Comparison of ENCODE assay signal across 10 cellular contexts in the genomic region with DNA sequence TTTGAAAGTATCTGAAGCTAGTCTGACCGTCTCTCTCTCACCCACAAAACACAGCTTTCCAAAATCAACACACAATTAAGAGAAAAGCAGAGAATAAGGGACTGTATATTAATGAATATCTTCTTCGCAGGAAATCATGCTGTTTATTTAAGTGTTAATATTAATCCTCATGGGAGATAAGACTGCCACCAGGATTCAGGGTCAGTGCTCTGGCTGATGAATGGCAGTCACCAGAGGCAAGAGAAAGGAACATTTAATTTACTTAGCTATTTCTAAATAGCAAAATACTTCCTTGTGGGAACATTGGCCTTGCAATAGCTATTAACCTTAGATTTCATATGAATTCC. TPM values are rescaled to one million over a fixed set of nuclear protein-coding genes. Genes with fewer than 3 reads are reported as not detected.
DNase-seq lines count a peak whose midpoint lies in the region; ATAC-seq and FAIRE-seq lines count a peak whose summit lies in the region.
"Had no signal": no experiment of that assay in that cellular context is flagged by ENCODE, and none has a peak within 500 bp of the region (broad histone marks: within the 10 kb centered on the region; RNA-seq: fewer than 3 reads in every experiment).

No MANE protein-coding gene starts in this region.

- H3K4me1 ChIP-seq in iPS-20b (ENCODE audit: insufficient read depth, low read length): peaks cover 24% of the 10 kb centered on the region; the same call in 1 of the 2 replicates
- H3K4me1 ChIP-seq in small intestine (ENCODE audit: control insufficient read depth in 2 of 2, insufficient read depth in 1 of 2, low read depth in 1 of 2, low read length in 1 of 2): peaks cover 6 to 13% of the 10 kb centered on the region in 2 donors

- H3K4me1 Mint-ChIP-seq in T-cell: peaks cover 56 to 61% (median 57%) of the 10 kb centered on the region in 3 donors

- 17 to 47% (median 21%) methylated on average over 2 of the region's 2 CpGs for WGBS in small intestine, 3 donors

- no peaks in the 10 kb centered on the region for H3K9me3 Mint-ChIP-seq in T-cell

- peaks cover 0 to 4% of the 10 kb centered on the region in 2 donors for H3K27me3 Mint-ChIP-seq in T-cell

- H3K27ac ChIP-seq in iPS-20b (ENCODE audit: low read length) (no peak overlapping the region), small intestine (ENCODE audit: low read depth in 1 of 2, low read length in 1 of 2) (peak overlapping the region; percentile 44 to 82)

- ATAC-seq in T-cell (replicated peaks in 1 of 4): no peak

- H3K36me3 Mint-ChIP-seq in T-cell: peaks cover 12% of the 10 kb centered on the region

- peak overlapping the region; percentile 63 to 90 (median 87) for H3K4me3 Mint-ChIP-seq in T-cell

- H3K27ac Mint-ChIP-seq in T-cell: peak overlapping the region; percentile 92 to 97

- no peaks in the 10 kb centered on the region for H3K27me3 ChIP-seq in iPS-20b (ENCODE audit: insufficient read depth, low read length)
- H3K27me3 ChIP-seq in small intestine (ENCODE audit: control insufficient read depth in 2 of 2, insufficient read depth in 2 of 2, low read length in 2 of 2): no peaks in the 10 kb centered on the region
- no peaks in the 10 kb centered on the region for H3K27me3 ChIP-seq in MG63

- FAIRE-seq in small intestine (lab: Jason Lieb, UNC): no peak

- H3K9ac ChIP-seq in iPS-20b (ENCODE audit: low read depth, low read length): no peak overlapping the region

- DNase-seq in DMS53 treated with DMSO at 0.1 percent for 48 hours (lab: John Stamatoyannopoulos, UW; ENCODE audit: unreplicated experiment) (peak; percentile 55), DMS53 (lab: John Stamatoyannopoulos, UW) (no peak), T-cell (no peak), small intestine (no peak), NCI-H2107 treated with DMSO at 0.1 percent for 48 hours (lab: John Stamatoyannopoulos, UW; ENCODE audit: unreplicated experiment) (no peak), MG63 (no peak)
- no peak for DNase-seq in stimulated activated CD4-positive, alpha-beta T cell treated with anti-CD3 and anti-CD28 coated beads, Interleukin-15, amount 100 ng/mL, for 24 hours
- DNase-seq: anterior cingulate cortex, T1000 had no signal

- H3K36me3 ChIP-seq in iPS-20b (ENCODE audit: insufficient read depth, low read depth, low read length) (peaks cover 21% of the 10 kb centered on the region), small intestine (ENCODE audit: control insufficient read depth in 2 of 2, insufficient read depth in 2 of 2, low read length in 2 of 2) (peaks cover 2 to 4% of the 10 kb centered on the region in 2 donors), MG63 (peaks cover 18% of the 10 kb centered on the region)

- CTCF ChIA-PET in T-cell (lab: Charles Lee): interaction anchor here (0.5 to 1.4 kb wide), 8 partner anchors 38 to 1852 kb away, joined by 3 to 6 read pairs (median 3); a partner anchor contains a TSS

- H3K4me3 ChIP-seq in iPS-20b (ENCODE audit: low read length) (peak overlapping the region; percentile 17; the same call in 1 of the 2 replicates), small intestine (ENCODE audit: low read depth in 1 of 2, low read length in 2 of 2) (peak overlapping the region in 1 of 2 donors; percentile 2), MG63 (no peak overlapping the region)

- no peaks in the 10 kb centered on the region for H3K9me3 ChIP-seq in iPS-20b (ENCODE audit: insufficient read depth, low read depth, low read length)
- no peaks in the 10 kb centered on the region for H3K9me3 ChIP-seq in small intestine (ENCODE audit: control insufficient read depth, low read depth)
- H3K9me3 ChIP-seq in MG63: no peaks in the 10 kb centered on the region

- POLR2A ChIA-PET in T-cell (lab: Charles Lee): interaction anchor here (0.5 to 0.6 kb wide), 3 partner anchors 18 to 415 kb away, joined by 3 to 4 read pairs (median 3); no protein-coding TSS in a partner anchor

RNA-seq across cellular contexts. Expression of a gene that starts 2.2 kb away (rescaled TPM):
- total RNA-seq in T-cell: 10 to 100 TPM; 10.5 to 20.8 (median 18.2) TPM
- 1 to 10 TPM; 4.4 to 6.7 (median 4.6) TPM for polyA plus RNA-seq in small intestine
- 4.4 TPM in 2 replicates for total RNA-seq in MG63 (2014; rRNA removed; shearing (Covaris generic); ENCODE audit: low replicate concordance)
